Comparison of ENCODE assay signal across 1 cellular context in genomic region chr2:72077702-72078169, GRCh38.
TF ChIP-seq lines count a peak whose summit lies in the region.

No MANE protein-coding gene starts in this region.

TF ChIP-seq in HepG2, 621 proteins besides CTCF, POLR2A, EP300 and RAD21 (continued from another document and continues in another):
- TF ChIP-seq IKZF5 (CRISPR knock-in tag; IDR thresholded peaks at IDR 0.05): peak; percentile 67; the same call in 1 of the 2 replicates
- peak; percentile 89 for TF ChIP-seq RARA (CRISPR knock-in tag; IDR thresholded peaks at IDR 0.05)
- TF ChIP-seq ZFP1 (CRISPR knock-in tag; IDR thresholded peaks at IDR 0.05): peak; percentile 59; the same call in 1 of the 2 replicates
- TF ChIP-seq SMARCC2 (IDR thresholded peaks at IDR 0.05): no peak
- TF ChIP-seq MBNL3 (CRISPR knock-in tag; conservative IDR thresholded peaks at IDR 0.05): no peak
- no peak for TF ChIP-seq MLLT10 (CRISPR knock-in tag; IDR thresholded peaks at IDR 0.05)
- no peak for TF ChIP-seq ZBTB7A (CRISPR knock-in tag; IDR thresholded peaks at IDR 0.05)
- peak; percentile 77 for TF ChIP-seq TEAD3 (CRISPR knock-in tag; optimal IDR thresholded peaks at IDR 0.05; ENCODE audit: borderline replicate concordance)
- TF ChIP-seq ZBTB34 (CRISPR knock-in tag; IDR thresholded peaks at IDR 0.05): no peak
- TF ChIP-seq ZNF614 (CRISPR knock-in tag; IDR thresholded peaks at IDR 0.05; ENCODE audit: borderline replicate concordance): peak; percentile 97; the same call in 1 of the 2 replicates
- no peak for TF ChIP-seq ZKSCAN5 (CRISPR knock-in tag; IDR thresholded peaks at IDR 0.05)
- peak; percentile 25; the same call in 1 of the 2 replicates for TF ChIP-seq ZNF878 (CRISPR knock-in tag; IDR thresholded peaks at IDR 0.05)
- TF ChIP-seq ZNF724P (CRISPR knock-in tag; IDR thresholded peaks at IDR 0.05; ENCODE audit: borderline replicate concordance): no peak
- TF ChIP-seq ZFYVE20 (CRISPR knock-in tag; IDR thresholded peaks at IDR 0.05; ENCODE audit: borderline replicate concordance, low read depth): no peak
- TF ChIP-seq TCF7L2 (IDR thresholded peaks at IDR 0.05; ENCODE audit: low read depth, low read length): no peak
- TF ChIP-seq ZNF382 (CRISPR knock-in tag; IDR thresholded peaks at IDR 0.05; ENCODE audit: borderline replicate concordance): no peak
- TF ChIP-seq SAFB2 (CRISPR knock-in tag; IDR thresholded peaks at IDR 0.05; ENCODE audit: borderline replicate concordance, low read depth): no peak; the same call in 1 of the 2 replicates
- TF ChIP-seq GTF2F1 (IDR thresholded peaks at IDR 0.05; ENCODE audit: low read length): no peak
- peak; percentile 79 for TF ChIP-seq CBFB (CRISPR knock-in tag; IDR thresholded peaks at IDR 0.05)
- TF ChIP-seq ZNF609 (CRISPR knock-in tag; IDR thresholded peaks at IDR 0.05; ENCODE audit: borderline replicate concordance): peak; percentile 100
- no peak for TF ChIP-seq ZNF709 (CRISPR knock-in tag; IDR thresholded peaks at IDR 0.05)
- TF ChIP-seq YEATS2 (CRISPR knock-in tag; IDR thresholded peaks at IDR 0.05; ENCODE audit: borderline replicate concordance): peak; percentile 65; the same call in 1 of the 2 replicates
- TF ChIP-seq ZNF280D (CRISPR knock-in tag; IDR thresholded peaks at IDR 0.05): 0 out of 2 replicates have a peak, but pooled peaks have one; percentile 38
- no peak for TF ChIP-seq HMGXB3 (CRISPR knock-in tag; IDR thresholded peaks at IDR 0.05; ENCODE audit: borderline replicate concordance)
- TF ChIP-seq TP53 (CRISPR knock-in tag; conservative IDR thresholded peaks at IDR 0.05): no peak; the same call in 1 of the 2 replicates
- no peak for TF ChIP-seq SALL2 (CRISPR knock-in tag; IDR thresholded peaks at IDR 0.05)
- no peak; the same call in 1 of the 2 replicates for TF ChIP-seq TOE1 (CRISPR knock-in tag; IDR thresholded peaks at IDR 0.05)
- no peak for TF ChIP-seq CREBL2 (CRISPR knock-in tag; IDR thresholded peaks at IDR 0.05; ENCODE audit: borderline replicate concordance)
- TF ChIP-seq GMEB1 (CRISPR knock-in tag; IDR thresholded peaks at IDR 0.05; ENCODE audit: borderline replicate concordance): no peak
- TF ChIP-seq RBFOX2 (IDR thresholded peaks at IDR 0.05; ENCODE audit: low read depth, low read length): no peak
- TF ChIP-seq SMAD9 (CRISPR knock-in tag; IDR thresholded peaks at IDR 0.05): no peak
- TF ChIP-seq ZNF639 (CRISPR knock-in tag; conservative IDR thresholded peaks at IDR 0.05): peak; percentile 58; the same call in 1 of the 2 replicates
- no peak for TF ChIP-seq ZBTB43 (CRISPR knock-in tag; conservative IDR thresholded peaks at IDR 0.05)
- no peak for TF ChIP-seq MZF1 (CRISPR knock-in tag; IDR thresholded peaks at IDR 0.05; ENCODE audit: borderline replicate concordance)
- TF ChIP-seq FOXJ3 (CRISPR knock-in tag; IDR thresholded peaks at IDR 0.05; ENCODE audit: borderline replicate concordance): peak; percentile 99
- peak; percentile 99 for TF ChIP-seq CEBPB (IDR thresholded peaks at IDR 0.05; ENCODE audit: borderline replicate concordance, low read depth, low read length)
- TF ChIP-seq AHR (CRISPR knock-in tag; IDR thresholded peaks at IDR 0.05): no peak
- TF ChIP-seq ELF1 (CRISPR knock-in tag; IDR thresholded peaks at IDR 0.05): peak; percentile 52; the same call in 1 of the 2 replicates
- TF ChIP-seq ZNF569 (CRISPR knock-in tag; IDR thresholded peaks at IDR 0.05; ENCODE audit: borderline replicate concordance): no peak
- peak; percentile 83; the same call in 1 of the 2 replicates for TF ChIP-seq MEIS1 (CRISPR knock-in tag; IDR thresholded peaks at IDR 0.05; ENCODE audit: borderline replicate concordance)
- TF ChIP-seq ZNF552 (CRISPR knock-in tag; IDR thresholded peaks at IDR 0.05; ENCODE audit: borderline replicate concordance): no peak
- TF ChIP-seq ATF7-NPFF (CRISPR knock-in tag; IDR thresholded peaks at IDR 0.05; ENCODE audit: low read depth): no peak
- TF ChIP-seq CHCHD3 (CRISPR knock-in tag; IDR thresholded peaks at IDR 0.05): no peak
